ENCODE assay signal across 1 cellular context in the genomic region with DNA sequence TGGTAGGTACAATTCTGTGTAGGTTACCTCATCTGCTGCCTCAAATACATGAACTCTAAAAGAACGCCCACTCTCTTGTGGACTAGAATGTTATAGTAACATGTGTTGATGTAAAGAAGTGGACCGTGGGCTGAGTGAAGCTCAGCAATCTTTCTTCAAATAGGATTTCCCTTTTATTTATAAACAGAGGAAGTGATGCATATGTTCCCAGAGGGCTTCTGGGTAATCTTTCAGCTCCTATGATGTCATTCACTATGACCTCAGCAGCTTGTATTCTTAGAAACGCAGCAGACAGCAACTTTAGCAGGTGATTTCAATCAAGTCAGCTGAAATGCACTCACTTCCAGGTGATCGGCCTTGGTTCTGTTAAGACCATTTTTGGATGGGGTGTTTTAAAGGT.
TF ChIP-seq lines count a peak whose summit lies in the region.

No MANE protein-coding gene starts in this region.

TF ChIP-seq in HEK293, 187 proteins besides CTCF, POLR2A, EP300 and RAD21 (continued from another document):
- TF ChIP-seq, protein P1, sequence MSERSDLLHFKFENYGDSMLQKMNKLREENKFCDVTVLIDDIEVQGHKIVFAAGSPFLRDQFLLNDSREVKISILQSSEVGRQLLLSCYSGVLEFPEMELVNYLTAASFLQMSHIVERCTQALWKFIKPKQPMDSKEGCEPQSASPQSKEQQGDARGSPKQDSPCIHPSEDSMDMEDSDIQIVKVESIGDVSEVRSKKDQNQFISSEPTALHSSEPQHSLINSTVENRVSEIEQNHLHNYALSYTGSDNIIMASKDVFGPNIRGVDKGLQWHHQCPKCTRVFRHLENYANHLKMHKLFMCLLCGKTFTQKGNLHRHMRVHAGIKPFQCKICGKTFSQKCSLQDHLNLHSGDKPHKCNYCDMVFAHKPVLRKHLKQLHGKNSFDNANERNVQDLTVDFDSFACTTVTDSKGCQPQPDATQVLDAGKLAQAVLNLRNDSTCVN (tag by site-specific recombination; optimal IDR thresholded peaks at IDR 0.05) = no peak
- TF ChIP-seq ZNF76 (tag by site-specific recombination; IDR thresholded peaks at IDR 0.05; ENCODE audit: borderline replicate concordance, low read depth) (peak; percentile 40; the same call in 1 of the 2 replicates), ZNF16 (tag by site-specific recombination; IDR thresholded peaks at IDR 0.05; ENCODE audit: low read depth) (no peak), ZNF121 (tag by site-specific recombination; IDR thresholded peaks at IDR 0.05) (no peak), ZNF629 (tag by site-specific recombination; IDR thresholded peaks at IDR 0.05) (peak; percentile 97), ZBTB8A (tag by site-specific recombination; IDR thresholded peaks at IDR 0.05) (no peak), ZNF785 (tag by site-specific recombination; IDR thresholded peaks at IDR 0.05) (no peak), SETDB1 (IDR thresholded peaks at IDR 0.05; ENCODE audit: insufficient read length, low read length) (peak; percentile 53), EGR2 (tag by site-specific recombination; IDR thresholded peaks at IDR 0.05; ENCODE audit: low read depth) (peak; percentile 52), ZNF10 (tag by site-specific recombination; IDR thresholded peaks at IDR 0.05) (peak; percentile 39; the same call in 1 of the 2 replicates), ZNF354C (tag by site-specific recombination; IDR thresholded peaks at IDR 0.05; ENCODE audit: borderline replicate concordance, low read depth) (no peak), ZNF394 (tag by site-specific recombination; IDR thresholded peaks at IDR 0.05; ENCODE audit: borderline replicate concordance) (0 out of 2 replicates have a peak, but pooled peaks have one; percentile 17), ZNF549 (tag by site-specific recombination; IDR thresholded peaks at IDR 0.05) (no peak), ZNF19 (tag by site-specific recombination; IDR thresholded peaks at IDR 0.05; ENCODE audit: low read depth) (no peak), ZNF658 (tag by site-specific recombination; IDR thresholded peaks at IDR 0.05) (no peak), ZBTB17 (tag by site-specific recombination; IDR thresholded peaks at IDR 0.05) (0 out of 2 replicates have a peak, but pooled peaks have one; percentile 16), ZNF707 (tag by site-specific recombination; IDR thresholded peaks at IDR 0.05) (no peak), ZSCAN16 (tag by site-specific recombination; IDR thresholded peaks at IDR 0.05) (no peak), ZNF404 (tag by site-specific recombination; IDR thresholded peaks at IDR 0.05) (no peak), ZFP37 (tag by site-specific recombination; IDR thresholded peaks at IDR 0.05) (no peak), ZNF274 (IDR thresholded peaks at IDR 0.05; ENCODE audit: low read length) (no peak), ZNF274 (tag by site-specific recombination; IDR thresholded peaks at IDR 0.05; ENCODE audit: borderline replicate concordance) (no peak), ZNF561 (tag by site-specific recombination; IDR thresholded peaks at IDR 0.05; ENCODE audit: borderline replicate concordance) (no peak), KLF8 (tag by site-specific recombination; IDR thresholded peaks at IDR 0.05) (0 out of 2 replicates have a peak, but pooled peaks have one; percentile 22)
- TF ChIP-seq, protein P2, sequence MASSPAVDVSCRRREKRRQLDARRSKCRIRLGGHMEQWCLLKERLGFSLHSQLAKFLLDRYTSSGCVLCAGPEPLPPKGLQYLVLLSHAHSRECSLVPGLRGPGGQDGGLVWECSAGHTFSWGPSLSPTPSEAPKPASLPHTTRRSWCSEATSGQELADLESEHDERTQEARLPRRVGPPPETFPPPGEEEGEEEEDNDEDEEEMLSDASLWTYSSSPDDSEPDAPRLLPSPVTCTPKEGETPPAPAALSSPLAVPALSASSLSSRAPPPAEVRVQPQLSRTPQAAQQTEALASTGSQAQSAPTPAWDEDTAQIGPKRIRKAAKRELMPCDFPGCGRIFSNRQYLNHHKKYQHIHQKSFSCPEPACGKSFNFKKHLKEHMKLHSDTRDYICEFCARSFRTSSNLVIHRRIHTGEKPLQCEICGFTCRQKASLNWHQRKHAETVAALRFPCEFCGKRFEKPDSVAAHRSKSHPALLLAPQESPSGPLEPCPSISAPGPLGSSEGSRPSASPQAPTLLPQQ (tag by site-specific recombination; IDR thresholded peaks at IDR 0.05) = peak; percentile 82; the same call in 1 of the 2 replicates
- TF ChIP-seq, protein P3, sequence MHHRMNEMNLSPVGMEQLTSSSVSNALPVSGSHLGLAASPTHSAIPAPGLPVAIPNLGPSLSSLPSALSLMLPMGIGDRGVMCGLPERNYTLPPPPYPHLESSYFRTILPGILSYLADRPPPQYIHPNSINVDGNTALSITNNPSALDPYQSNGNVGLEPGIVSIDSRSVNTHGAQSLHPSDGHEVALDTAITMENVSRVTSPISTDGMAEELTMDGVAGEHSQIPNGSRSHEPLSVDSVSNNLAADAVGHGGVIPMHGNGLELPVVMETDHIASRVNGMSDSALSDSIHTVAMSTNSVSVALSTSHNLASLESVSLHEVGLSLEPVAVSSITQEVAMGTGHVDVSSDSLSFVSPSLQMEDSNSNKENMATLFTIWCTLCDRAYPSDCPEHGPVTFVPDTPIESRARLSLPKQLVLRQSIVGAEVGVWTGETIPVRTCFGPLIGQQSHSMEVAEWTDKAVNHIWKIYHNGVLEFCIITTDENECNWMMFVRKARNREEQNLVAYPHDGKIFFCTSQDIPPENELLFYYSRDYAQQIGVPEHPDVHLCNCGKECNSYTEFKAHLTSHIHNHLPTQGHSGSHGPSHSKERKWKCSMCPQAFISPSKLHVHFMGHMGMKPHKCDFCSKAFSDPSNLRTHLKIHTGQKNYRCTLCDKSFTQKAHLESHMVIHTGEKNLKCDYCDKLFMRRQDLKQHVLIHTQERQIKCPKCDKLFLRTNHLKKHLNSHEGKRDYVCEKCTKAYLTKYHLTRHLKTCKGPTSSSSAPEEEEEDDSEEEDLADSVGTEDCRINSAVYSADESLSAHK (tag by site-specific recombination; IDR thresholded peaks at IDR 0.05) = no peak
- TF ChIP-seq, protein P4, sequence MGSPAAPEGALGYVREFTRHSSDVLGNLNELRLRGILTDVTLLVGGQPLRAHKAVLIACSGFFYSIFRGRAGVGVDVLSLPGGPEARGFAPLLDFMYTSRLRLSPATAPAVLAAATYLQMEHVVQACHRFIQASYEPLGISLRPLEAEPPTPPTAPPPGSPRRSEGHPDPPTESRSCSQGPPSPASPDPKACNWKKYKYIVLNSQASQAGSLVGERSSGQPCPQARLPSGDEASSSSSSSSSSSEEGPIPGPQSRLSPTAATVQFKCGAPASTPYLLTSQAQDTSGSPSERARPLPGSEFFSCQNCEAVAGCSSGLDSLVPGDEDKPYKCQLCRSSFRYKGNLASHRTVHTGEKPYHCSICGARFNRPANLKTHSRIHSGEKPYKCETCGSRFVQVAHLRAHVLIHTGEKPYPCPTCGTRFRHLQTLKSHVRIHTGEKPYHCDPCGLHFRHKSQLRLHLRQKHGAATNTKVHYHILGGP (tag by site-specific recombination; IDR thresholded peaks at IDR 0.05) = no peak
- TF ChIP-seq, protein P5, sequence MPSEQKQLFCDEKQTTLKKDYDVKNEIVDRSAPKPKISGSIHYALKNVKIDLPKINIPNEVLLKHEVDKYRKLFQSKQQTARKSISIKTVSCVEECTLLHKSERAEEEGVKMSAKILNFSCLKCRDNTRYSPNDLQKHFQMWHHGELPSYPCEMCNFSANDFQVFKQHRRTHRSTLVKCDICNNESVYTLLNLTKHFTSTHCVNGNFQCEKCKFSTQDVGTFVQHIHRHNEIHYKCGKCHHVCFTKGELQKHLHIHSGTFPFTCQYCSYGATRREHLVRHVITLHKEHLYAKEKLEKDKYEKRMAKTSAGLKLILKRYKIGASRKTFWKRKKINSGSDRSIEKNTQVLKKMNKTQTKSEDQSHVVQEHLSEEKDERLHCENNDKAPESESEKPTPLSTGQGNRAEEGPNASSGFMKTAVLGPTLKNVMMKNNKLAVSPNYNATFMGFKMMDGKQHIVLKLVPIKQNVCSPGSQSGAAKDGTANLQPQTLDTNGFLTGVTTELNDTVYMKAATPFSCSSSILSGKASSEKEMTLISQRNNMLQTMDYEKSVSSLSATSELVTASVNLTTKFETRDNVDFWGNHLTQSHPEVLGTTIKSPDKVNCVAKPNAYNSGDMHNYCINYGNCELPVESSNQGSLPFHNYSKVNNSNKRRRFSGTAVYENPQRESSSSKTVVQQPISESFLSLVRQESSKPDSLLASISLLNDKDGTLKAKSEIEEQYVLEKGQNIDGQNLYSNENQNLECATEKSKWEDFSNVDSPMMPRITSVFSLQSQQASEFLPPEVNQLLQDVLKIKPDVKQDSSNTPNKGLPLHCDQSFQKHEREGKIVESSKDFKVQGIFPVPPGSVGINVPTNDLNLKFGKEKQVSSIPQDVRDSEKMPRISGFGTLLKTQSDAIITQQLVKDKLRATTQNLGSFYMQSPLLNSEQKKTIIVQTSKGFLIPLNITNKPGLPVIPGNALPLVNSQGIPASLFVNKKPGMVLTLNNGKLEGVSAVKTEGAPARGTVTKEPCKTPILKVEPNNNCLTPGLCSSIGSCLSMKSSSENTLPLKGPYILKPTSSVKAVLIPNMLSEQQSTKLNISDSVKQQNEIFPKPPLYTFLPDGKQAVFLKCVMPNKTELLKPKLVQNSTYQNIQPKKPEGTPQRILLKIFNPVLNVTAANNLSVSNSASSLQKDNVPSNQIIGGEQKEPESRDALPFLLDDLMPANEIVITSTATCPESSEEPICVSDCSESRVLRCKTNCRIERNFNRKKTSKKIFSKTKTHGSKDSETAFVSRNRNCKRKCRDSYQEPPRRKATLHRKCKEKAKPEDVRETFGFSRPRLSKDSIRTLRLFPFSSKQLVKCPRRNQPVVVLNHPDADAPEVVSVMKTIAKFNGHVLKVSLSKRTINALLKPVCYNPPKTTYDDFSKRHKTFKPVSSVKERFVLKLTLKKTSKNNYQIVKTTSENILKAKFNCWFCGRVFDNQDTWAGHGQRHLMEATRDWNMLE (tag by site-specific recombination; conservative IDR thresholded peaks at IDR 0.05; ENCODE audit: low read depth) = peak; percentile 82
- TF ChIP-seq, protein P6, sequence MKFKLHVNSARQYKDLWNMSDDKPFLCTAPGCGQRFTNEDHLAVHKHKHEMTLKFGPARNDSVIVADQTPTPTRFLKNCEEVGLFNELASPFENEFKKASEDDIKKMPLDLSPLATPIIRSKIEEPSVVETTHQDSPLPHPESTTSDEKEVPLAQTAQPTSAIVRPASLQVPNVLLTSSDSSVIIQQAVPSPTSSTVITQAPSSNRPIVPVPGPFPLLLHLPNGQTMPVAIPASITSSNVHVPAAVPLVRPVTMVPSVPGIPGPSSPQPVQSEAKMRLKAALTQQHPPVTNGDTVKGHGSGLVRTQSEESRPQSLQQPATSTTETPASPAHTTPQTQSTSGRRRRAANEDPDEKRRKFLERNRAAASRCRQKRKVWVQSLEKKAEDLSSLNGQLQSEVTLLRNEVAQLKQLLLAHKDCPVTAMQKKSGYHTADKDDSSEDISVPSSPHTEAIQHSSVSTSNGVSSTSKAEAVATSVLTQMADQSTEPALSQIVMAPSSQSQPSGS (tag by site-specific recombination; IDR thresholded peaks at IDR 0.05; ENCODE audit: low read depth) = peak; percentile 95
- TF ChIP-seq, protein P7, sequence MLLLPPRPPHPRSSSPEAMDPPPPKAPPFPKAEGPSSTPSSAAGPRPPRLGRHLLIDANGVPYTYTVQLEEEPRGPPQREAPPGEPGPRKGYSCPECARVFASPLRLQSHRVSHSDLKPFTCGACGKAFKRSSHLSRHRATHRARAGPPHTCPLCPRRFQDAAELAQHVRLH (tag by site-specific recombination; IDR thresholded peaks at IDR 0.05) = no peak
